ENCODE assay signal across 30 cellular contexts in the genomic region with DNA sequence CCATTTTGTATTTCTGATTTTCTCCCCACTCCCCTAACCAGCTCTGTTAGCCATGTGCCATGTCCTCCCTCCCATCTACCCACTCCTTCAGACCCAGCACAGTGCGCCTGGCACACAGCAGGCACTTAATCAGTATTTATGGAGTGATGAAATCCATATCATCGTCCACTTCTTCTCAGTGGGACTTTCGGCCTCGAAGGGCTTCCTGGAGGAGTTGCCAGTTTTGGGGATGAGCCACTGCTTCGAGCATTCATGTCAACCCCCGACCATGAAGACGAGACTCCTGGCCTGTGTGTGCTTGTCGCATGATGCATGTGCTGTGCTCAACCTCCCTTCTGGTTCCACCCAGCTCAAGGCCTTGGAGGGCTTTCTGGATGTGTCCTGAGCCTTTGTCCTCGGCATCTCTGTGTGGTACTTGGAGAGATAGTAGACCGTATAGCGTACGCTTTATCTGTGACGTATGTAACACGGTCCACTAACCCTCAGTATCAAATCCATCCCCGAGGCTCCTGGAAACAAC.
DNase-seq lines count a peak whose midpoint lies in the region; ATAC-seq and TF ChIP-seq lines count a peak whose summit lies in the region.
"Had no signal": no experiment of that assay in that cellular context is flagged by ENCODE, and none has a peak within 500 bp of the region (broad histone marks: within the 10 kb centered on the region; RNA-seq: fewer than 3 reads in every experiment).

No MANE protein-coding gene starts in this region.

- no peaks in the 10 kb centered on the region for H3K4me1 Mint-ChIP-seq in activated CD8-positive, alpha-beta memory T cell treated with anti-CD3 and anti-CD28 coated beads, Interleukin-2, amount 10 ng/mL, durations not matched to agents 7 days and 5 days
- H3K4me1 Mint-ChIP-seq in CD14-positive monocyte = no peaks in the 10 kb centered on the region
- H3K4me1 Mint-ChIP-seq in activated CD4-positive, alpha-beta T cell treated with anti-CD3 and anti-CD28 coated beads for 36 hours = no peaks in the 10 kb centered on the region
- H3K4me1 Mint-ChIP-seq: neural crest cell; stimulated activated effector memory CD8-positive, alpha-beta T cell treated with anti-CD3 and anti-CD28 coated beads, Interleukin-12 subunit alpha, Interleukin-12 subunit beta, amount 100 ng/mL, for 72 hours had no signal

- intact Hi-C loops in CD14-positive monocyte (cut with micrococcal nuclease) (no loop called here), sciatic nerve (cut with DNase I) (no loop called here)
- intact Hi-C loops in activated CD4-positive, alpha-beta T cell treated with anti-CD3 and anti-CD28 coated beads for 36 hours (cut with DNase I, micrococcal nuclease) = no loop called here

- POLR2A ChIA-PET in activated CD4-positive, alpha-beta T cell treated with anti-CD3 and anti-CD28 coated beads for 36 hours (lab: Charles Lee) = no interaction called here

- ATAC-seq in activated CD8-positive, alpha-beta memory T cell treated with anti-CD3 and anti-CD28 coated beads, Interleukin-2, amount 10 ng/mL, durations not matched to agents 7 days and 5 days = no peak
- ATAC-seq in sciatic nerve (no peak), GM19023 (IDR thresholded peaks at IDR 0.05; ENCODE audit: unreplicated experiment) (no peak), GM18873 (IDR thresholded peaks at IDR 0.05; ENCODE audit: low FRiP score, unreplicated experiment) (no peak)
- no peak for ATAC-seq in activated CD4-positive, alpha-beta T cell treated with anti-CD3 and anti-CD28 coated beads for 36 hours
- ATAC-seq: gastroesophageal sphincter; left cardiac atrium; PC-3; right cardiac atrium; stimulated activated effector memory CD8-positive, alpha-beta T cell treated with anti-CD3 and anti-CD28 coated beads, Interleukin-12 subunit alpha, Interleukin-12 subunit beta, amount 100 ng/mL, for 72 hours had no signal

- CTCF ChIA-PET in activated CD8-positive, alpha-beta memory T cell treated with anti-CD3 and anti-CD28 coated beads, Interleukin-2, amount 10 ng/mL, durations not matched to agents 7 days and 5 days (lab: Charles Lee) = no interaction called here
- CTCF ChIA-PET in activated CD4-positive, alpha-beta T cell treated with anti-CD3 and anti-CD28 coated beads for 36 hours (lab: Charles Lee) = no interaction called here

- H3K27ac Mint-ChIP-seq in activated CD8-positive, alpha-beta memory T cell treated with anti-CD3 and anti-CD28 coated beads, Interleukin-2, amount 10 ng/mL, durations not matched to agents 7 days and 5 days = no peak overlapping the region
- H3K27ac Mint-ChIP-seq in CD14-positive monocyte = no peak overlapping the region
- no peak overlapping the region for H3K27ac Mint-ChIP-seq in activated CD4-positive, alpha-beta T cell treated with anti-CD3 and anti-CD28 coated beads for 36 hours
- H3K27ac Mint-ChIP-seq: stimulated activated effector memory CD8-positive, alpha-beta T cell treated with anti-CD3 and anti-CD28 coated beads, Interleukin-12 subunit alpha, Interleukin-12 subunit beta, amount 100 ng/mL, for 72 hours had no signal

- no peaks in the 10 kb centered on the region for H3K9me3 Mint-ChIP-seq in activated CD8-positive, alpha-beta memory T cell treated with anti-CD3 and anti-CD28 coated beads, Interleukin-2, amount 10 ng/mL, durations not matched to agents 7 days and 5 days (ENCODE audit: low read depth)
- H3K9me3 Mint-ChIP-seq in CD14-positive monocyte = peaks cover 8 to 34% (median 17%) of the 10 kb centered on the region in 7 donors
- H3K9me3 Mint-ChIP-seq in activated CD4-positive, alpha-beta T cell treated with anti-CD3 and anti-CD28 coated beads for 36 hours (ENCODE audit: low read depth) = no peaks in the 10 kb centered on the region

- peak; percentile 16 for DNase-seq in activated CD8-positive, alpha-beta memory T cell treated with anti-CD3 and anti-CD28 coated beads, Interleukin-2, amount 10 ng/mL, durations not matched to agents 7 days and 5 days
- no peak for DNase-seq in activated CD8-positive, alpha-beta memory T cell treated with anti-CD3 and anti-CD28 coated beads for 24 hours
- DNase-seq in CD14-positive monocyte (ENCODE audit: low spot score) = peak; percentile 20
- DNase-seq in ecto neural progenitor cell (ENCODE audit: low spot score) = peak; percentile 23
- DNase-seq in sciatic nerve (ENCODE audit: low spot score) = peak; percentile 15
- no peak for DNase-seq in activated CD4-positive, alpha-beta T cell treated with anti-CD3 and anti-CD28 coated beads for 36 hours
- DNase-seq: 8988T; activated CD4-positive, alpha-beta T cell treated with anti-CD3 and anti-CD28 coated beads for 4 hours; activated gamma-delta T cell treated with Interleukin-2 at 50 U/mL for 16 hours; cerebellar nuclear complex; DMS53; hippocampal formation; Karpas-422; left cardiac atrium; mammary epithelial cell; NCI-H1417 treated with DMSO at 0.1 percent for 48 hours; NCI-H2081; NCI-H2227 treated with DMSO at 0.1 percent for 48 hours; NCI-H526; NK-92 treated with Interleukin-12 subunit alpha and Interleukin-12 subunit beta, amount 100 ng/mL, for 24 hours; PC-3; SHP77 treated with DMSO at 0.1 percent for 48 hours; stimulated activated CD4-positive, alpha-beta T cell treated with anti-CD3 and anti-CD28 coated beads, Interleukin-4, amount 100 ng/mL, for 4 hours; substantia nigra had no signal

- no peaks in the 10 kb centered on the region for H3K27me3 Mint-ChIP-seq in activated CD8-positive, alpha-beta memory T cell treated with anti-CD3 and anti-CD28 coated beads, Interleukin-2, amount 10 ng/mL, durations not matched to agents 7 days and 5 days
- peaks cover under 1 to 4% (median 2%) of the 10 kb centered on the region in 3 donors for H3K27me3 Mint-ChIP-seq in CD14-positive monocyte (ENCODE audit: low read depth in 3 of 3)
- H3K27me3 Mint-ChIP-seq in activated CD4-positive, alpha-beta T cell treated with anti-CD3 and anti-CD28 coated beads for 36 hours = peaks cover 14% of the 10 kb centered on the region

- TF ChIP-seq CTCF in CD14-positive monocyte (IDR thresholded peaks at IDR 0.05) = no peak

- H3K4me3 Mint-ChIP-seq in activated CD8-positive, alpha-beta memory T cell treated with anti-CD3 and anti-CD28 coated beads, Interleukin-2, amount 10 ng/mL, durations not matched to agents 7 days and 5 days = no peak overlapping the region
- H3K4me3 Mint-ChIP-seq in CD14-positive monocyte = no peak overlapping the region
- H3K4me3 Mint-ChIP-seq in activated CD4-positive, alpha-beta T cell treated with anti-CD3 and anti-CD28 coated beads for 36 hours = no peak overlapping the region
- H3K4me3 Mint-ChIP-seq: neural crest cell; stimulated activated effector memory CD8-positive, alpha-beta T cell treated with anti-CD3 and anti-CD28 coated beads, Interleukin-12 subunit alpha, Interleukin-12 subunit beta, amount 100 ng/mL, for 72 hours had no signal

- no peaks in the 10 kb centered on the region for H3K36me3 Mint-ChIP-seq in activated CD8-positive, alpha-beta memory T cell treated with anti-CD3 and anti-CD28 coated beads, Interleukin-2, amount 10 ng/mL, durations not matched to agents 7 days and 5 days
- H3K36me3 Mint-ChIP-seq in CD14-positive monocyte = no peaks in the 10 kb centered on the region
- H3K36me3 Mint-ChIP-seq in activated CD4-positive, alpha-beta T cell treated with anti-CD3 and anti-CD28 coated beads for 36 hours (ENCODE audit: low read depth) = no peaks in the 10 kb centered on the region
- H3K36me3 Mint-ChIP-seq: stimulated activated effector memory CD8-positive, alpha-beta T cell treated with anti-CD3 and anti-CD28 coated beads, Interleukin-12 subunit alpha, Interleukin-12 subunit beta, amount 100 ng/mL, for 72 hours had no signal

Comparison
In these comparisons a context has a peak if more than half of its experiments do, and no peak if none do; other contexts are left out.
1. DNase-seq: peak in activated CD8-positive, alpha-beta memory T cell treated with anti-CD3 and anti-CD28 coated beads, Interleukin-2, amount 10 ng/mL, durations not matched to agents 7 days and 5 days (single experiment), CD14-positive monocyte (single experiment), ecto neural progenitor cell (single experiment) and sciatic nerve (single experiment); none in activated CD8-positive, alpha-beta memory T cell treated with anti-CD3 and anti-CD28 coated beads for 24 hours (single experiment) and activated CD4-positive, alpha-beta T cell treated with anti-CD3 and anti-CD28 coated beads for 36 hours (single experiment).